23 cellular contexts compared by ENCODE assay signal in genomic region chr2:161117506-161117905, GRCh38. TPM values are rescaled to one million over a fixed set of nuclear protein-coding genes. Genes with fewer than 3 reads are reported as not detected.
A peak's percentile ranks its signal among the peaks of the same experiment; 100 is the strongest.
DNase-seq lines count a peak whose midpoint lies in the region; ATAC-seq, FAIRE-seq and TF ChIP-seq lines count a peak whose summit lies in the region.
"Had no signal": no experiment of that assay in that cellular context is flagged by ENCODE, and none has a peak within 500 bp of the region (broad histone marks: within the 10 kb centered on the region; RNA-seq: fewer than 3 reads in every experiment).

No MANE protein-coding gene starts in this region.

- H3K27me3 ChIP-seq in HCT116 (ENCODE audit: insufficient read depth, low read length) (no peaks in the 10 kb centered on the region), PC-9 (ENCODE audit: insufficient read depth, low read depth) (no peaks in the 10 kb centered on the region)
- H3K27me3 ChIP-seq: BE2C, BLaER1 had no signal

- TF ChIP-seq POLR2A in HCT116 (IDR thresholded peaks at IDR 0.05; ENCODE audit: borderline replicate concordance, extremely low read depth, insufficient read depth, insufficient read length) (no peak), GM18505 (IDR thresholded peaks at IDR 0.05; ENCODE audit: borderline replicate concordance, extremely low read depth, insufficient read depth, insufficient read length) (no peak)

- TF ChIP-seq CTCF in HCT116 (IDR thresholded peaks at IDR 0.05 in 2 of 3, conservative IDR thresholded peaks at IDR 0.05 in 1 of 3; ENCODE audit: borderline replicate concordance in 1 of 3, insufficient read depth in 1 of 3, low read depth in 2 of 3, low read length in 2 of 3) (no peak), PC-9 (conservative IDR thresholded peaks at IDR 0.05) (no peak), epithelial cell of esophagus (IDR thresholded peaks at IDR 0.05; ENCODE audit: insufficient read depth, low read depth, low read length, missing control alignments) (no peak), kidney (IDR thresholded peaks at IDR 0.05; ENCODE audit: borderline replicate concordance, extremely low read depth, insufficient read depth) (no peak)

- no peaks in the 10 kb centered on the region for H4K20me1 ChIP-seq in HCT116 (ENCODE audit: insufficient read depth)
- no peaks in the 10 kb centered on the region for H4K20me1 ChIP-seq in PC-9 (ENCODE audit: insufficient read depth)
- H4K20me1 ChIP-seq: BLaER1 had no signal

- no peaks in the 10 kb centered on the region for H3K36me3 ChIP-seq in HCT116 (ENCODE audit: control insufficient read depth in 1 of 2, insufficient read depth in 2 of 2, low read length in 2 of 2)
- H3K36me3 ChIP-seq in PC-9 (ENCODE audit: low read depth), result no peaks in the 10 kb centered on the region
- no peaks in the 10 kb centered on the region for H3K36me3 ChIP-seq in kidney (ENCODE audit: control insufficient read depth in 1 of 2, insufficient read depth in 2 of 2, low read length in 2 of 2)
- H3K36me3 ChIP-seq: BE2C, BLaER1 had no signal

- ATAC-seq in HCT116 (no peak), HG02884 (IDR thresholded peaks at IDR 0.05; ENCODE audit: unreplicated experiment) (no peak), GM18505 (IDR thresholded peaks at IDR 0.05; ENCODE audit: unreplicated experiment) (no peak)

- no peak for FAIRE-seq in kidney (lab: Jason Lieb, UNC)
- FAIRE-seq: GM12891, GM18507 had no signal

- H3K4me1 ChIP-seq in HCT116 (ENCODE audit: control insufficient read depth in 1 of 2, insufficient read depth in 2 of 2, low read length in 2 of 2), result peaks cover 18 to 20% of the 10 kb centered on the region in 2 experiments
- peaks cover 27% of the 10 kb centered on the region for H3K4me1 ChIP-seq in PC-9 (replicated peaks; ENCODE audit: insufficient read depth)
- H3K4me1 ChIP-seq in kidney (ENCODE audit: control insufficient read depth in 1 of 2, insufficient read depth in 1 of 2, low read depth in 1 of 2, low read length in 2 of 2), result no peaks in the 10 kb centered on the region
- H3K4me1 ChIP-seq: BE2C had no signal

- H3K4me3 ChIP-seq in HCT116 (replicated peaks in 1 of 2; ENCODE audit: low read depth in 1 of 2, low read length in 2 of 2) (no peak overlapping the region), PC-9 (no peak overlapping the region), epithelial cell of esophagus (ENCODE audit: low read length) (no peak overlapping the region), kidney (ENCODE audit: low read length in 2 of 2) (no peak overlapping the region)
- H3K4me3 ChIP-seq: BLaER1 had no signal

- H3K9ac ChIP-seq in HCT116 (ENCODE audit: low read length) (no peak overlapping the region), kidney (ENCODE audit: low read length in 2 of 2) (no peak overlapping the region)
- H3K9ac ChIP-seq: BLaER1 had no signal

- RAD21 ChIA-PET in HCT116 (lab: Charles Lee; ENCODE audit: low non-redundant PET in 1 of 2, low total read pairs in 2 of 2, uncharacterized antibody in 2 of 2, unreplicated experiment in 2 of 2), result no interaction called here

- no peak overlapping the region for H3K27ac ChIP-seq in HCT116 (ENCODE audit: low read depth, low read length)
- 0 out of 2 replicates have a peak overlapping the region, but pooled peaks have one; percentile 34 for H3K27ac ChIP-seq in PC-9
- no peak overlapping the region for H3K27ac ChIP-seq in kidney (ENCODE audit: low read depth in 2 of 2, low read length in 2 of 2)
- H3K27ac ChIP-seq: BLaER1 had no signal

- intact Hi-C loops in HCT116 (cut with micrococcal nuclease) (no loop called here), PC-9 (cut with micrococcal nuclease; ENCODE audit: unreplicated experiment) (no loop called here), kidney (cut with DNase I) (no loop called here)

- no peak for TF ChIP-seq RAD21 in HCT116 (IDR thresholded peaks at IDR 0.05; ENCODE audit: low read depth)

- POLR2A ChIA-PET in HCT116 (lab: Charles Lee) (no interaction called here), PC-9 (lab: Charles Lee; ENCODE audit: unreplicated experiment) (no interaction called here)

- peaks cover under 1% of the 10 kb centered on the region; the same call in 1 of the 2 replicates for H3F3A ChIP-seq in PC-9 (ENCODE audit: insufficient read depth, low read depth)

- H3K4me2 ChIP-seq in HCT116 (ENCODE audit: low read length) (no peak overlapping the region), PC-9 (peak overlapping the region; percentile 50)
- H3K4me2 ChIP-seq: BLaER1 had no signal

- DNase-seq in HCT116 (ENCODE audit: low read depth, low spot score) (no peak), PC-9 (no peak), epithelial cell of esophagus (ENCODE audit: low read depth) (peak; percentile 52), kidney (no peak)
- DNase-seq: 8988T; ACHN; BE2C; C1 segment of cervical spinal cord; CD4-positive, alpha-beta memory T cell; CD4-positive, CD25-positive, alpha-beta regulatory T cell; CD8-positive, alpha-beta memory T cell; COR-L47; DMS 273 treated with DMSO at 0.1 percent for 48 hours; DMS153; DMS53; DMS79; DND-41; GF-D8 had no signal

- H3K9me3 ChIP-seq in HCT116 (ENCODE audit: control insufficient read depth in 1 of 2, insufficient read depth in 1 of 2, low read depth in 1 of 2, low read length in 2 of 2), result no peaks in the 10 kb centered on the region
- H3K9me3 ChIP-seq in PC-9 (ENCODE audit: insufficient read depth, low read depth), result no peaks in the 10 kb centered on the region
- no peaks in the 10 kb centered on the region for H3K9me3 ChIP-seq in kidney (ENCODE audit: control insufficient read depth in 1 of 2, low read length in 2 of 2)
- H3K9me3 ChIP-seq: BE2C, BLaER1 had no signal

- H3K9me2 ChIP-seq in HCT116 (ENCODE audit: insufficient read depth) (no peaks in the 10 kb centered on the region), PC-9 (ENCODE audit: insufficient read depth) (no peaks in the 10 kb centered on the region)

- H2AFZ ChIP-seq in HCT116 (ENCODE audit: low read depth, low read length, poor library complexity, severe bottlenecking), result peak overlapping the region; percentile 56
- H2AFZ ChIP-seq in PC-9, result no peak overlapping the region

- H3K79me2 ChIP-seq in HCT116 (ENCODE audit: insufficient read depth, low read length) (no peaks in the 10 kb centered on the region), PC-9 (ENCODE audit: low read depth) (no peaks in the 10 kb centered on the region)

- no TSS peak for BruUV-seq in HCT116 (replicated peaks; lab: Mats Ljungman, UMichigan)
- BruUV-seq in PC-9 (replicated peaks; lab: Mats Ljungman, UMichigan), result no TSS peak

- CTCF ChIA-PET in HCT116 (lab: Charles Lee) (no interaction called here), PC-9 (lab: Charles Lee) (no interaction called here)

TF ChIP-seq in HCT116, 20 proteins besides CTCF, POLR2A, EP300 and RAD21:
- no peak for TF ChIP-seq ZFX (IDR thresholded peaks at IDR 0.05)
- no peak for TF ChIP-seq EZH2phosphoT487 (IDR thresholded peaks at IDR 0.05; ENCODE audit: borderline replicate concordance)
- TF ChIP-seq ELF1 (IDR thresholded peaks at IDR 0.05; ENCODE audit: borderline replicate concordance, low read depth), result no peak
TF ChIP-seq in HCT116: peak in this region for 0.

RNA-seq across cellular contexts. Expression of gene TANK, which starts 42.7 kb away (rescaled TPM):
- total RNA-seq in HCT116 (2021; ENCODE audit: unreplicated experiment) (52.5 TPM), PC-9 (2021) (31.3 and 46.1 TPM in 2 replicates), kidney (56.1 TPM)
- polyA plus RNA-seq in HCT116 (2012), result 20.7 and 34.5 TPM in 2 replicates
- polyA plus RNA-seq in kidney (ENCODE audit: insufficient read depth, low read depth, low replicate concordance), result 21.2 TPM
